In genomic region chr9:104927912-104928740, GRCh38 we compare ENCODE assay signal across 1 cellular context.
TF ChIP-seq lines count a peak whose summit lies in the region.

Gene ABCA1 (minus strand): TSS chr9:104928155. CDS start chr9:104903679, 24,476 bp downstream.

TF ChIP-seq in HepG2, 621 proteins besides CTCF, POLR2A, EP300 and RAD21 (continued from another document and continues in another):
- TF ChIP-seq ZFP91 (CRISPR knock-in tag; IDR thresholded peaks at IDR 0.05; ENCODE audit: borderline replicate concordance) (peak; percentile 33; the same call in 1 of the 2 replicates), HCFC1 (IDR thresholded peaks at IDR 0.05; ENCODE audit: low read depth, low read length) (no peak), ZNF704 (CRISPR knock-in tag; IDR thresholded peaks at IDR 0.05; ENCODE audit: borderline replicate concordance) (peak; percentile 40; the same call in 1 of the 2 replicates), FOXJ3 (CRISPR knock-in tag; IDR thresholded peaks at IDR 0.05; ENCODE audit: borderline replicate concordance) (no peak), ZMAT3 (CRISPR knock-in tag; conservative IDR thresholded peaks at IDR 0.05) (peak; percentile 72; the same call in 1 of the 2 replicates), ZNF761 (CRISPR knock-in tag; conservative IDR thresholded peaks at IDR 0.05) (no peak), KDM3A (CRISPR knock-in tag; IDR thresholded peaks at IDR 0.05; ENCODE audit: low read depth) (0 out of 2 replicates have a peak, but pooled peaks have one; percentile 1), KDM2A (CRISPR knock-in tag; IDR thresholded peaks at IDR 0.05; ENCODE audit: borderline replicate concordance, low read depth) (peak; percentile 41; the same call in 1 of the 2 replicates), HNRNPK (IDR thresholded peaks at IDR 0.05; ENCODE audit: low read depth, low read length, poor library complexity, severe bottlenecking) (peak; percentile 61), CAMTA2 (CRISPR knock-in tag; IDR thresholded peaks at IDR 0.05; ENCODE audit: borderline replicate concordance) (no peak), ZNF75D (CRISPR knock-in tag; IDR thresholded peaks at IDR 0.05; ENCODE audit: borderline replicate concordance) (no peak), CBX5 (CRISPR knock-in tag; IDR thresholded peaks at IDR 0.05; ENCODE audit: borderline replicate concordance) (no peak; the same call in 1 of the 2 replicates), CHCHD3 (CRISPR knock-in tag; IDR thresholded peaks at IDR 0.05) (no peak), POLR2AphosphoS5 (IDR thresholded peaks at IDR 0.05; ENCODE audit: low read depth, low read length) (peak; percentile 87), GATAD2A (CRISPR knock-in tag; IDR thresholded peaks at IDR 0.05) (peak; percentile 23; the same call in 1 of the 2 replicates), PCBP1 (IDR thresholded peaks at IDR 0.05; ENCODE audit: borderline replicate concordance, low read depth, low read length) (no peak), RBFOX2 (IDR thresholded peaks at IDR 0.05; ENCODE audit: low read depth, low read length) (peak; percentile 84), PITX1 (CRISPR knock-in tag; IDR thresholded peaks at IDR 0.05) (0 out of 2 replicates have a peak, but pooled peaks have one; percentile 18), KDM5B (CRISPR knock-in tag; IDR thresholded peaks at IDR 0.05; ENCODE audit: borderline replicate concordance) (peak; percentile 38; the same call in 1 of the 2 replicates), U2AF1 (optimal IDR thresholded peaks at IDR 0.05; ENCODE audit: low read depth, low read length) (no peak), RXRB (CRISPR knock-in tag; IDR thresholded peaks at IDR 0.05; ENCODE audit: borderline replicate concordance) (peak; percentile 96), TGIF2 (CRISPR knock-in tag; IDR thresholded peaks at IDR 0.05) (peak; percentile 51; the same call in 1 of the 2 replicates), TBL1XR1 (IDR thresholded peaks at IDR 0.05; ENCODE audit: borderline replicate concordance, low read length, partially characterized antibody) (peak; percentile 55), MAZ (IDR thresholded peaks at IDR 0.05; ENCODE audit: borderline replicate concordance, low read depth, low read length) (no peak), MAZ (CRISPR knock-in tag; IDR thresholded peaks at IDR 0.05; ENCODE audit: low read depth) (0 out of 2 replicates have a peak, but pooled peaks have one; percentile 21), NFKB2 (CRISPR knock-in tag; IDR thresholded peaks at IDR 0.05; ENCODE audit: borderline replicate concordance) (0 out of 2 replicates have a peak, but pooled peaks have one; percentile 16), ZNF616 (CRISPR knock-in tag; IDR thresholded peaks at IDR 0.05; ENCODE audit: low read depth) (0 out of 2 replicates have a peak, but pooled peaks have one; percentile 9), RFXAP (CRISPR knock-in tag; IDR thresholded peaks at IDR 0.05; ENCODE audit: borderline replicate concordance) (0 out of 2 replicates have a peak, but pooled peaks have one; percentile 23), MAFK (conservative IDR thresholded peaks at IDR 0.05 in 1 of 2, IDR thresholded peaks at IDR 0.05 in 1 of 2; ENCODE audit: low read length in 2 of 2) (no peak), ZNF577 (CRISPR knock-in tag; IDR thresholded peaks at IDR 0.05; ENCODE audit: borderline replicate concordance, low read depth) (no peak), DR1 (CRISPR knock-in tag; IDR thresholded peaks at IDR 0.05) (peak; percentile 83; the same call in 1 of the 2 replicates), TFDP1 (CRISPR knock-in tag; IDR thresholded peaks at IDR 0.05; ENCODE audit: borderline replicate concordance) (0 out of 2 replicates have a peak, but pooled peaks have one; percentile 26), ZNF431 (CRISPR knock-in tag; IDR thresholded peaks at IDR 0.05; ENCODE audit: borderline replicate concordance, low read depth) (0 out of 2 replicates have a peak, but pooled peaks have one; percentile 9), ZKSCAN5 (CRISPR knock-in tag; IDR thresholded peaks at IDR 0.05) (no peak), RELA (CRISPR knock-in tag; IDR thresholded peaks at IDR 0.05) (no peak), ZNF609 (CRISPR knock-in tag; IDR thresholded peaks at IDR 0.05; ENCODE audit: borderline replicate concordance) (peak; percentile 47; the same call in 1 of the 2 replicates)
- TF ChIP-seq, protein P1, sequence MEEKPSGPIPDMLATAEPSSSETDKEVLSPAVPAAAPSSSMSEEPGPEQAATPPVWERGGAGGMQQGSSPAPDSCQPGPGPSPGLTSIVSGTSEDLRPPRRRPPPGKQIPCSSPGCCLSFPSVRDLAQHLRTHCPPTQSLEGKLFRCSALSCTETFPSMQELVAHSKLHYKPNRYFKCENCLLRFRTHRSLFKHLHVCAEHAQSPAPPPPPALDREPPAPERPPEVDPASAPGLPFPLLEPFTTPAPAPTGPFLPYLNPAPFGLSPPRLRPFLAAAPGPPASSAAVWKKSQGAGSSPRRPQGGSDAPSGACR (CRISPR knock-in tag; IDR thresholded peaks at IDR 0.05): peak; percentile 47; the same call in 1 of the 2 replicates
- TF ChIP-seq, protein P2, sequence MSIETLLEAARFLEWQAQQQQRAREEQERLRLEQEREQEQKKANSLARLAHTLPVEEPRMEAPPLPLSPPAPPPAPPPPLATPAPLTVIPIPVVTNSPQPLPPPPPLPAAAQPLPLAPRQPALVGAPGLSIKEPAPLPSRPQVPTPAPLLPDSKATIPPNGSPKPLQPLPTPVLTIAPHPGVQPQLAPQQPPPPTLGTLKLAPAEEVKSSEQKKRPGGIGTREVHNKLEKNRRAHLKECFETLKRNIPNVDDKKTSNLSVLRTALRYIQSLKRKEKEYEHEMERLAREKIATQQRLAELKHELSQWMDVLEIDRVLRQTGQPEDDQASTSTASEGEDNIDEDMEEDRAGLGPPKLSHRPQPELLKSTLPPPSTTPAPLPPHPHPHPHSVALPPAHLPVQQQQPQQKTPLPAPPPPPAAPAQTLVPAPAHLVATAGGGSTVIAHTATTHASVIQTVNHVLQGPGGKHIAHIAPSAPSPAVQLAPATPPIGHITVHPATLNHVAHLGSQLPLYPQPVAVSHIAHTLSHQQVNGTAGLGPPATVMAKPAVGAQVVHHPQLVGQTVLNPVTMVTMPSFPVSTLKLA (IDR thresholded peaks at IDR 0.05): peak; percentile 92
- TF ChIP-seq, protein P3, sequence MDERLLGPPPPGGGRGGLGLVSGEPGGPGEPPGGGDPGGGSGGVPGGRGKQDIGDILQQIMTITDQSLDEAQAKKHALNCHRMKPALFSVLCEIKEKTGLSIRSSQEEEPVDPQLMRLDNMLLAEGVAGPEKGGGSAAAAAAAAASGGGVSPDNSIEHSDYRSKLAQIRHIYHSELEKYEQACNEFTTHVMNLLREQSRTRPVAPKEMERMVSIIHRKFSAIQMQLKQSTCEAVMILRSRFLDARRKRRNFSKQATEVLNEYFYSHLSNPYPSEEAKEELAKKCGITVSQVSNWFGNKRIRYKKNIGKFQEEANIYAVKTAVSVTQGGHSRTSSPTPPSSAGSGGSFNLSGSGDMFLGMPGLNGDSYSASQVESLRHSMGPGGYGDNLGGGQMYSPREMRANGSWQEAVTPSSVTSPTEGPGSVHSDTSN (CRISPR knock-in tag; IDR thresholded peaks at IDR 0.05): no peak
- TF ChIP-seq, protein P4, sequence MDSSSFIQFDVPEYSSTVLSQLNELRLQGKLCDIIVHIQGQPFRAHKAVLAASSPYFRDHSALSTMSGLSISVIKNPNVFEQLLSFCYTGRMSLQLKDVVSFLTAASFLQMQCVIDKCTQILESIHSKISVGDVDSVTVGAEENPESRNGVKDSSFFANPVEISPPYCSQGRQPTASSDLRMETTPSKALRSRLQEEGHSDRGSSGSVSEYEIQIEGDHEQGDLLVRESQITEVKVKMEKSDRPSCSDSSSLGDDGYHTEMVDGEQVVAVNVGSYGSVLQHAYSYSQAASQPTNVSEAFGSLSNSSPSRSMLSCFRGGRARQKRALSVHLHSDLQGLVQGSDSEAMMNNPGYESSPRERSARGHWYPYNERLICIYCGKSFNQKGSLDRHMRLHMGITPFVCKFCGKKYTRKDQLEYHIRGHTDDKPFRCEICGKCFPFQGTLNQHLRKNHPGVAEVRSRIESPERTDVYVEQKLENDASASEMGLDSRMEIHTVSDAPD (CRISPR knock-in tag; IDR thresholded peaks at IDR 0.05): no peak; the same call in 1 of the 2 replicates
- TF ChIP-seq, protein P5, sequence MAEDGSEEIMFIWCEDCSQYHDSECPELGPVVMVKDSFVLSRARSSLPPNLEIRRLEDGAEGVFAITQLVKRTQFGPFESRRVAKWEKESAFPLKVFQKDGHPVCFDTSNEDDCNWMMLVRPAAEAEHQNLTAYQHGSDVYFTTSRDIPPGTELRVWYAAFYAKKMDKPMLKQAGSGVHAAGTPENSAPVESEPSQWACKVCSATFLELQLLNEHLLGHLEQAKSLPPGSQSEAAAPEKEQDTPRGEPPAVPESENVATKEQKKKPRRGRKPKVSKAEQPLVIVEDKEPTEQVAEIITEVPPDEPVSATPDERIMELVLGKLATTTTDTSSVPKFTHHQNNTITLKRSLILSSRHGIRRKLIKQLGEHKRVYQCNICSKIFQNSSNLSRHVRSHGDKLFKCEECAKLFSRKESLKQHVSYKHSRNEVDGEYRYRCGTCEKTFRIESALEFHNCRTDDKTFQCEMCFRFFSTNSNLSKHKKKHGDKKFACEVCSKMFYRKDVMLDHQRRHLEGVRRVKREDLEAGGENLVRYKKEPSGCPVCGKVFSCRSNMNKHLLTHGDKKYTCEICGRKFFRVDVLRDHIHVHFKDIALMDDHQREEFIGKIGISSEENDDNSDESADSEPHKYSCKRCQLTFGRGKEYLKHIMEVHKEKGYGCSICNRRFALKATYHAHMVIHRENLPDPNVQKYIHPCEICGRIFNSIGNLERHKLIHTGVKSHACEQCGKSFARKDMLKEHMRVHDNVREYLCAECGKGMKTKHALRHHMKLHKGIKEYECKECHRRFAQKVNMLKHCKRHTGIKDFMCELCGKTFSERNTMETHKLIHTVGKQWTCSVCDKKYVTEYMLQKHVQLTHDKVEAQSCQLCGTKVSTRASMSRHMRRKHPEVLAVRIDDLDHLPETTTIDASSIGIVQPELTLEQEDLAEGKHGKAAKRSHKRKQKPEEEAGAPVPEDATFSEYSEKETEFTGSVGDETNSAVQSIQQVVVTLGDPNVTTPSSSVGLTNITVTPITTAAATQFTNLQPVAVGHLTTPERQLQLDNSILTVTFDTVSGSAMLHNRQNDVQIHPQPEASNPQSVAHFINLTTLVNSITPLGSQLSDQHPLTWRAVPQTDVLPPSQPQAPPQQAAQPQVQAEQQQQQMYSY (CRISPR knock-in tag; IDR thresholded peaks at IDR 0.05): no peak; the same call in 1 of the 2 replicates
